ENCODE assay signal across 12 cellular contexts in the genomic region with DNA sequence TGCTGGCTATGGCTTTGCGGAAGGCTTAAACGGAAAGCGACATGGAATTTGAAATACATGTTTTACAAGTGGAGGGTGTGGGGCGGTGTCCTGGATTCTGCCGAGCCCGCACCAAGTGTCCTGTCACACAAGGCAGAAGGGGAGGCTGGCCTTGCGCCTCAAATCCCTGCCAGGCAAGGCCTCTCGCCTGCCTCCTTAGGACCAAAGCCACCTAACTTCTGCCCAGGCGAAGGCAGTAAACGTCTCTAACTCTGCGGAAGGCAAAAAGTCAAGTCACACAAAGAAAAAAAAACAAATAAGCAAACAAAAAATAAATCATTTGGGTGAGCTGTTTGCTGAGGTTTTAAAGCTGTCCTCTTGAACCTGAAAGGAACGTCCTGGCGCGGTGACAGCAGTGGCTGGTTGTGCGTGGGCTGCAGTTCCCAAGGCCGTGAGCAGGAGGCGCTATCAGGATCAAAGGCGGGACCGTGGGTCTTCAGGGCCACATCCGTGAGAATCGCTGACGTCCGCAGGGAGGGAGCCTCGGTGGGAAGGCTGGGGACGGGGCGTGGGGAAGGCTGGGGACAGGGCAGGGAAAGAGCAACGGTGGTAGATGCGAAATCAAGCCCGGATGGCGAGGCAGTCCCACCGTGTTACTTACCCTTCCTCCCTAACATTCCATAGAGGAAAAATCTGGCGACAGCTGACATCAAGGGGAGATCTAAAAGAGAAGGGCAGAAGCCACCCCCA.
DNase-seq lines count a peak whose midpoint lies in the region; TF ChIP-seq lines count a peak whose summit lies in the region.
"Had no signal": no experiment of that assay in that cellular context is flagged by ENCODE, and none has a peak within 500 bp of the region (broad histone marks: within the 10 kb centered on the region; RNA-seq: fewer than 3 reads in every experiment).

No MANE protein-coding gene starts in this region.

- H3K36me3 ChIP-seq in mesenchymal stem cell (ENCODE audit: control insufficient read depth in 1 of 2, insufficient read depth in 2 of 2, low read depth in 1 of 2, low read length in 2 of 2): no peaks in the 10 kb centered on the region
- H3K36me3 ChIP-seq: BLaER1, spleen had no signal

- H3K14ac ChIP-seq in mesenchymal stem cell (ENCODE audit: low read length in 2 of 2): no peak overlapping the region

- H3K18ac ChIP-seq in mesenchymal stem cell (ENCODE audit: low read depth in 1 of 2, low read length in 2 of 2): no peak overlapping the region

- H2BK15ac ChIP-seq in mesenchymal stem cell (ENCODE audit: low read depth, poor library complexity, severe bottlenecking): no peak overlapping the region

- H3K4me3 Mint-ChIP-seq in immature natural killer cell: no peak overlapping the region

- peaks cover 8% of the 10 kb centered on the region for H3K4me1 ChIP-seq in mesenchymal stem cell (ENCODE audit: control insufficient read depth, insufficient read depth, low read depth, low read length)
- H3K4me1 ChIP-seq: BLaER1, spleen had no signal

- no peak overlapping the region for H4K8ac ChIP-seq in mesenchymal stem cell (ENCODE audit: low read length)

- H3K27ac ChIP-seq in AG04450 (ENCODE audit: low read depth, low read length) (no peak overlapping the region), mesenchymal stem cell (ENCODE audit: low read length, poor library complexity, severe bottlenecking) (no peak overlapping the region)
- H3K27ac ChIP-seq: BLaER1 had no signal

- no peak overlapping the region for H3K27ac Mint-ChIP-seq in immature natural killer cell

- H3K36me3 Mint-ChIP-seq in immature natural killer cell: no peaks in the 10 kb centered on the region

- H3K23ac ChIP-seq in mesenchymal stem cell (ENCODE audit: low read length in 2 of 2): no peak overlapping the region

- POLR2A ChIA-PET in AG04450 (lab: Yijun Ruan, JAX): no interaction called here

- CTCF ChIA-PET in AG04450 (lab: Charles Lee): no interaction called here

- H3K4ac ChIP-seq in mesenchymal stem cell (ENCODE audit: low read depth in 1 of 2, low read length in 2 of 2): no peak overlapping the region

- DNase-seq in AG04450 (ENCODE audit: low read depth, low spot score) (no peak), LNCaP clone FGC (ENCODE audit: low read depth) (peak; percentile 77), fibroblast of pulmonary artery (ENCODE audit: low read depth) (peak; percentile 22), mesenchymal stem cell (no peak), cortex of kidney (lab: John Stamatoyannopoulos, UW) (no peak), NCI-H82 (lab: John Stamatoyannopoulos, UW) (no peak), NCI-H774 (lab: John Stamatoyannopoulos, UW) (no peak), immature natural killer cell (no peak)
- DNase-seq: activated naive CD4-positive, alpha-beta T cell treated with anti-CD3 and anti-CD28 coated beads, Interleukin-2, amount 50 U/mL, for 16 hours; NCI-H2081; spleen had no signal

- H3K4me3 ChIP-seq in AG04450 (ENCODE audit: low read depth, low read length) (no peak overlapping the region), LNCaP clone FGC (ENCODE audit: low read depth, low read length) (no peak overlapping the region), fibroblast of pulmonary artery (replicated peaks; ENCODE audit: low read depth, low read length) (peak overlapping the region; percentile 17), mesenchymal stem cell (ENCODE audit: insufficient read depth in 1 of 2, low read depth in 1 of 2, low read length in 2 of 2) (peak overlapping the region in 1 of 2 experiments; percentile 65)
- H3K4me3 ChIP-seq: BLaER1, spleen had no signal

- no peaks in the 10 kb centered on the region; the same call in 1 of the 2 replicates for H3K9me3 ChIP-seq in AG04450 (ENCODE audit: control insufficient read depth, insufficient read depth, low read length)
- H3K9me3 ChIP-seq in mesenchymal stem cell (ENCODE audit: control insufficient read depth, low read length): no peaks in the 10 kb centered on the region
- H3K9me3 ChIP-seq: spleen had no signal

- peaks cover 4 to 7% (median 6%) of the 10 kb centered on the region in 3 donors for H3K27me3 Mint-ChIP-seq in immature natural killer cell (ENCODE audit: low read depth in 3 of 3)

- H2BK5ac ChIP-seq in mesenchymal stem cell (ENCODE audit: low read depth, low read length, poor library complexity, severe bottlenecking): no peak overlapping the region

- H3K9me3 Mint-ChIP-seq in immature natural killer cell: peaks cover 0 to 2% (median 0%) of the 10 kb centered on the region in 6 donors

- H3K27me3 ChIP-seq in AG04450 (ENCODE audit: control insufficient read depth, insufficient read depth, low read length): no peaks in the 10 kb centered on the region
- H3K27me3 ChIP-seq in mesenchymal stem cell (ENCODE audit: control insufficient read depth in 1 of 2, insufficient read depth in 1 of 2, low read length in 2 of 2): no peaks in the 10 kb centered on the region
- H3K27me3 ChIP-seq: BLaER1 had no signal

- H3K79me1 ChIP-seq in mesenchymal stem cell (replicated peaks; ENCODE audit: low read length, poor library complexity, severe bottlenecking): no peaks in the 10 kb centered on the region

- H3K4me1 Mint-ChIP-seq in immature natural killer cell: no peaks in the 10 kb centered on the region

- H2BK12ac ChIP-seq in mesenchymal stem cell (ENCODE audit: low read length in 2 of 2): no peak overlapping the region

- WGBS in mesenchymal stem cell: 59% methylated on average over 23 of the region's 32 CpGs

- peak; percentile 32 for TF ChIP-seq CTCF in AG04450 (IDR thresholded peaks at IDR 0.05; ENCODE audit: low read depth, low read length)
- peak; percentile 66 for TF ChIP-seq CTCF in LNCaP clone FGC (IDR thresholded peaks at IDR 0.05; ENCODE audit: control insufficient read depth, extremely low read depth, insufficient read depth)
- peak; percentile 39 for TF ChIP-seq CTCF in fibroblast of pulmonary artery (IDR thresholded peaks at IDR 0.05; ENCODE audit: low read length, missing control alignments)

- H3K9ac ChIP-seq in mesenchymal stem cell (ENCODE audit: low read length): peak overlapping the region; percentile 74
- H3K9ac ChIP-seq: BLaER1 had no signal

- no peak overlapping the region for H2AFZ ChIP-seq in mesenchymal stem cell (ENCODE audit: low read depth, low read length)

- H3K4me2 ChIP-seq in mesenchymal stem cell (ENCODE audit: low read length, poor library complexity, severe bottlenecking): no peak overlapping the region
- H3K4me2 ChIP-seq: BLaER1 had no signal

- H4K91ac ChIP-seq in mesenchymal stem cell (ENCODE audit: low read length): no peak overlapping the region

- no peak overlapping the region for H2BK120ac ChIP-seq in mesenchymal stem cell (ENCODE audit: low read depth, low read length)

- H2AK5ac ChIP-seq in mesenchymal stem cell (ENCODE audit: low read length, severe bottlenecking): no peak overlapping the region

Comparison
In these comparisons a context has a peak if more than half of its experiments do, and no peak if none do; other contexts are left out.
1. DNase-seq: peak in LNCaP clone FGC (single experiment) and fibroblast of pulmonary artery (single experiment); none in AG04450 (single experiment), mesenchymal stem cell (single experiment), cortex of kidney (single experiment), NCI-H82 (single experiment), NCI-H774 (single experiment) and immature natural killer cell (0 of 3).
2. Peak in every context shown above with its lines, with median percentiles within 50 percentile points of each other: CTCF ChIP-seq.